18 cellular contexts compared by ENCODE assay signal in the genomic region with DNA sequence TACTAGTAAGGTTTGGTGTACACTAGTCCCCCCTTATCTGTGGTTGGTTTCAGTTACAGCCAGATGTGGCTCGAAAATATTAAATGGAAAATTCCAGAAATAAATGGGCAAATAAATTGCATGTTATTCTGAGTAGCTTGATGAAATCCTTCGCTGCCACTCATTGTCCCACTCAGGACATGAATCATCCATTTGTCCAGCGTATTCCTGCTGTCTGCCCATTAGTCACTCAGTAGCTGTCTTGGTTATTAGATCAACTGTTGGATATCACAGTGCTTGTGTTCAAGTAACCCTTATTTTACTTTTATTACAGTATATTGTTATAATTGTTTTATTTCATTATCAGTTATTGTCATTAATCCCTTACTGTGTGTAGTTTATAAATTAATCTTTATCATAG. TPM values are rescaled to one million over a fixed set of nuclear protein-coding genes. Genes with fewer than 3 reads are reported as not detected.
DNase-seq lines count a peak whose midpoint lies in the region; ATAC-seq, FAIRE-seq and TF ChIP-seq lines count a peak whose summit lies in the region.
"Had no signal": no experiment of that assay in that cellular context is flagged by ENCODE, and none has a peak within 500 bp of the region (broad histone marks: within the 10 kb centered on the region; RNA-seq: fewer than 3 reads in every experiment).

No MANE protein-coding gene starts in this region.

- TF ChIP-seq POLR2A in upper lobe of left lung (IDR thresholded peaks at IDR 0.05) (no peak), esophagus muscularis mucosa (IDR thresholded peaks at IDR 0.05; ENCODE audit: low read depth) (no peak)

- H3K9me3 ChIP-seq in upper lobe of left lung, result no peaks in the 10 kb centered on the region
- no peaks in the 10 kb centered on the region for H3K9me3 ChIP-seq in esophagus muscularis mucosa
- H3K9me3 ChIP-seq: HAP-1, uterus had no signal

- 82 to 92% methylated on average over 3 of the region's 3 CpGs for WGBS in upper lobe of left lung, 2 donors
- 87% methylated on average over 3 of the region's 3 CpGs for WGBS in esophagus muscularis mucosa

- H3K4me1 ChIP-seq in upper lobe of left lung (no peaks in the 10 kb centered on the region), esophagus muscularis mucosa (no peaks in the 10 kb centered on the region)
- H3K4me1 ChIP-seq: stomach, uterus had no signal

- no peak for TF ChIP-seq EP300 in upper lobe of left lung (IDR thresholded peaks at IDR 0.05)
- TF ChIP-seq EP300 in esophagus muscularis mucosa (IDR thresholded peaks at IDR 0.05), result no peak

- H3K27me3 ChIP-seq in upper lobe of left lung (no peaks in the 10 kb centered on the region), esophagus muscularis mucosa (no peaks in the 10 kb centered on the region)
- H3K27me3 ChIP-seq: hepatocyte, stomach, uterus had no signal

- TF ChIP-seq CTCF in upper lobe of left lung (IDR thresholded peaks at IDR 0.05), result no peak
- TF ChIP-seq CTCF in esophagus muscularis mucosa (IDR thresholded peaks at IDR 0.05), result no peak

- ATAC-seq in upper lobe of left lung (ENCODE audit: low FRiP score in 2 of 2), result no peak
- ATAC-seq in HG03342 (IDR thresholded peaks at IDR 0.05; ENCODE audit: unreplicated experiment), result no peak
- ATAC-seq: activated CD4-positive, alpha-beta T cell treated with anti-CD3 and anti-CD28 coated beads for 36 hours had no signal

- H3K36me3 ChIP-seq in upper lobe of left lung (peaks cover 0 to 6% (median 0%) of the 10 kb centered on the region in 4 donors), esophagus muscularis mucosa (peaks cover 0 to 16% (median 5%) of the 10 kb centered on the region in 4 donors)
- H3K36me3 ChIP-seq: HAP-1, uterus had no signal

- intact Hi-C loops in esophagus muscularis mucosa (cut with DNase I), result no loop called here

- no peak overlapping the region for H3K4me3 ChIP-seq in upper lobe of left lung
- H3K4me3 ChIP-seq in esophagus muscularis mucosa, result no peak overlapping the region
- H3K4me3 ChIP-seq: HAP-1, hepatocyte, stomach, uterus had no signal

- no peak overlapping the region for H3K27ac ChIP-seq in upper lobe of left lung
- no peak overlapping the region for H3K27ac ChIP-seq in esophagus muscularis mucosa (replicated peaks in 1 of 4)
- H3K27ac ChIP-seq: hepatocyte, stomach, uterus had no signal

- DNase-seq in EH (ENCODE audit: low read depth) (peak; percentile 71), RCC 7860 (ENCODE audit: low spot score) (peak; percentile 60), dermis microvascular lymphatic vessel endothelial cell (ENCODE audit: low read depth in 2 of 2) (peak; percentile 76 to 97), kidney tubule cell (ENCODE audit: low spot score) (peak; percentile 63), T-helper 9 cell (no peak), upper lobe of left lung (no peak), esophagus muscularis mucosa (ENCODE audit: extremely low spot score) (no peak)
- DNase-seq: activated CD4-positive, alpha-beta T cell treated with anti-CD3 and anti-CD28 coated beads for 36 hours; left cardiac atrium; NCI-H1048; NCI-H82; SHP77; stomach; uterus had no signal

- FAIRE-seq in RCC 7860 (lab: Jason Lieb, UNC), result peak; percentile 89
- FAIRE-seq: endometrium had no signal

RNA-seq across cellular contexts. Expression of a gene that starts 21.7 kb away (rescaled TPM):
- total RNA-seq in dermis microvascular lymphatic vessel endothelial cell, result 8.2 and 12.0 TPM in 2 replicates
- 10 to 100 TPM in 1 of 6 donors, 1 to 10 TPM in 5; 2.2 to 11.7 (median 6.2) TPM for total RNA-seq in upper lobe of left lung
- total RNA-seq in esophagus muscularis mucosa, result 10 to 100 TPM; 10.6 to 14.0 (median 12.1) TPM

Comparison
In these comparisons a context has a peak if more than half of its experiments do, and no peak if none do; other contexts are left out.
1. DNase-seq: peak in EH (single experiment), RCC 7860 (single experiment), dermis microvascular lymphatic vessel endothelial cell (2 of 2) and kidney tubule cell (single experiment); none in T-helper 9 cell (single experiment), upper lobe of left lung (0 of 2) and esophagus muscularis mucosa (single experiment).